Comparison of ENCODE assay signal across 15 cellular contexts in the genomic region with DNA sequence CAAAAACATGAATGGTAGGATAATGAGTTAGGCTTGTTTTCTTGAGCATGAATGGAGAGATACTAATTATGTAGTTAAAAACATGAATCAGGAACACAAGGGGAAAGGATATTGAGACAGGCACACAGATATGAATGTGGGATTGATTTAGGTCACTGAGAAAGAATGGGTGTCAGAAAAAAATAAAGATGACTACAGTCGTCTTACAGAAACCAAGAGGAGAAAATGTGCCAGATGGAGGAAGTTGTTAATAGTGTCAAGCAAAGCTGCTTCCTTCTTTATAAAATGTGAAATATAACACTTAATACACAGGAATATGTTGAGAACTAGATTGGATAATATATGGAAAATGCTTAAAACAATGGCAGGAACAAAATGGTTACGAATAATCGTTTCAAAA.
"Had no signal": no experiment of that assay in that cellular context is flagged by ENCODE, and none has a peak within 500 bp of the region (broad histone marks: within the 10 kb centered on the region; RNA-seq: fewer than 3 reads in every experiment).

No MANE protein-coding gene starts in this region.

- H3K27ac ChIP-seq: cardiac muscle cell, right atrium auricular region had no signal

- ATAC-seq: activated CD4-positive, alpha-beta T cell treated with anti-CD3 and anti-CD28 coated beads for 36 hours; activated CD8-positive, alpha-beta memory T cell treated with anti-CD3 and anti-CD28 coated beads, Interleukin-2, amount 10 ng/mL, durations not matched to agents 7 days and 5 days; esophagus mucosa; natural killer cell treated with Interleukin-12 subunit alpha and Interleukin-12 subunit beta and Interleukin-15 and Interleukin-18, amount 100 ng/mL, for 72 hours; stimulated activated naive CD8-positive, alpha-beta T cell treated with anti-CD3 and anti-CD28 coated beads, Interleukin-15, Interleukin-2, amounts not matched to agents 100 U/mL and 50 U/mL, for 24 hours had no signal

- H3K4me3 ChIP-seq: cardiac muscle cell, right atrium auricular region had no signal

- H3K27me3 ChIP-seq: cardiac muscle cell, right atrium auricular region had no signal

- H3K9me3 ChIP-seq: right atrium auricular region had no signal

- DNase-seq: activated CD4-positive, alpha-beta memory T cell treated with anti-CD3 and anti-CD28 coated beads for 36 hours; activated CD4-positive, alpha-beta T cell treated with anti-CD3 and anti-CD28 coated beads for 36 hours; activated CD8-positive, alpha-beta memory T cell treated with anti-CD3 and anti-CD28 coated beads, Interleukin-2, amount 10 ng/mL, durations not matched to agents 7 days and 5 days; activated T-cell treated with anti-CD3 and anti-CD28 coated beads, Interleukin-2, amount 50 U/mL, for 1 hour; mesendoderm; nucleus accumbens; stimulated activated CD4-positive, alpha-beta T cell treated with anti-CD3 and anti-CD28 coated beads, Interleukin-15, amount 100 ng/mL, for 24 hours; stimulated activated CD4-positive, alpha-beta T cell treated with anti-CD3 and anti-CD28 coated beads, Interleukin-4, amount 100 ng/mL, for 1 hour; stimulated activated naive CD8-positive, alpha-beta T cell treated with anti-CD3 and anti-CD28 coated beads, Interleukin-15, Interleukin-2, amounts not matched to agents 100 U/mL and 50 U/mL, for 24 hours; trophoblast cell had no signal

- H3K36me3 ChIP-seq: cardiac muscle cell, right atrium auricular region had no signal

- H3K4me1 ChIP-seq: right atrium auricular region had no signal

- H3K9me3 Mint-ChIP-seq: activated naive CD4-positive, alpha-beta T cell treated with anti-CD3 and anti-CD28 coated beads, Interleukin-2, amount 50 U/mL, for 24 hours; natural killer cell treated with Interleukin-12 subunit alpha and Interleukin-12 subunit beta and Interleukin-15 and Interleukin-18, amount 100 ng/mL, for 72 hours had no signal

- H3K36me3 Mint-ChIP-seq: activated CD4-positive, alpha-beta memory T cell treated with anti-CD3 and anti-CD28 coated beads for 36 hours; activated CD8-positive, alpha-beta memory T cell treated with anti-CD3 and anti-CD28 coated beads, Interleukin-2, amount 10 ng/mL, durations not matched to agents 7 days and 5 days; activated naive CD4-positive, alpha-beta T cell treated with anti-CD3 and anti-CD28 coated beads, Interleukin-2, amount 50 U/mL, for 24 hours; natural killer cell treated with Interleukin-12 subunit alpha and Interleukin-12 subunit beta and Interleukin-15 and Interleukin-18, amount 100 ng/mL, for 72 hours had no signal

- H3K4me1 Mint-ChIP-seq: activated naive CD4-positive, alpha-beta T cell treated with anti-CD3 and anti-CD28 coated beads, Interleukin-2, amount 50 U/mL, for 24 hours had no signal

- H3K27ac Mint-ChIP-seq: activated CD4-positive, alpha-beta memory T cell treated with anti-CD3 and anti-CD28 coated beads for 36 hours; activated CD4-positive, alpha-beta T cell treated with anti-CD3 and anti-CD28 coated beads for 36 hours; activated CD8-positive, alpha-beta memory T cell treated with anti-CD3 and anti-CD28 coated beads, Interleukin-2, amount 10 ng/mL, durations not matched to agents 7 days and 5 days; activated naive CD4-positive, alpha-beta T cell treated with anti-CD3 and anti-CD28 coated beads, Interleukin-2, amount 50 U/mL, for 24 hours; natural killer cell treated with Interleukin-12 subunit alpha and Interleukin-12 subunit beta and Interleukin-15 and Interleukin-18, amount 100 ng/mL, for 72 hours had no signal

- H3K27me3 Mint-ChIP-seq: activated CD8-positive, alpha-beta memory T cell treated with anti-CD3 and anti-CD28 coated beads, Interleukin-2, amount 10 ng/mL, durations not matched to agents 7 days and 5 days; activated naive CD4-positive, alpha-beta T cell treated with anti-CD3 and anti-CD28 coated beads, Interleukin-2, amount 50 U/mL, for 24 hours had no signal

- H3K4me3 Mint-ChIP-seq: activated CD4-positive, alpha-beta memory T cell treated with anti-CD3 and anti-CD28 coated beads for 36 hours; activated CD4-positive, alpha-beta T cell treated with anti-CD3 and anti-CD28 coated beads for 36 hours; activated CD8-positive, alpha-beta memory T cell treated with anti-CD3 and anti-CD28 coated beads, Interleukin-2, amount 10 ng/mL, durations not matched to agents 7 days and 5 days; activated naive CD4-positive, alpha-beta T cell treated with anti-CD3 and anti-CD28 coated beads, Interleukin-2, amount 50 U/mL, for 24 hours; natural killer cell treated with Interleukin-12 subunit alpha and Interleukin-12 subunit beta and Interleukin-15 and Interleukin-18, amount 100 ng/mL, for 72 hours had no signal
